ENCODE assay signal across 9 cellular contexts in genomic region chr17:81395600-81396277, GRCh38. TPM values are rescaled to one million over a fixed set of nuclear protein-coding genes. Genes with fewer than 3 reads are reported as not detected.
A peak's percentile ranks its signal among the peaks of the same experiment; 100 is the strongest.
DNase-seq lines count a peak whose midpoint lies in the region; ATAC-seq, FAIRE-seq and TF ChIP-seq lines count a peak whose summit lies in the region.
"Had no signal": no experiment of that assay in that cellular context is flagged by ENCODE, and none has a peak within 500 bp of the region (broad histone marks: within the 10 kb centered on the region; RNA-seq: fewer than 3 reads in every experiment).

No MANE protein-coding gene starts in this region.

- peaks cover 61% of the 10 kb centered on the region for H3K27me3 Mint-ChIP-seq in stimulated activated memory B cell treated with anti-CD40 and anti-IgM and Interleukin-4, amounts not matched to agents 10 μg/mL and 1 μg/mL and 100 μg/mL, for 72 hours

- H3K4me1 ChIP-seq in ACC112 (ENCODE audit: control insufficient read depth, insufficient read depth, low read length, unreplicated experiment) (peaks cover 17% of the 10 kb centered on the region), HUES64 (ENCODE audit: insufficient read depth, low read length) (peaks cover 32% of the 10 kb centered on the region), mucosa of rectum (ENCODE audit: control insufficient read depth in 2 of 2, insufficient read depth in 2 of 2, low read length in 2 of 2) (peaks cover 31 to 34% of the 10 kb centered on the region in 2 donors)

- ATAC-seq in stimulated activated memory B cell treated with anti-CD40 and anti-IgM and Interleukin-4, amounts not matched to agents 10 μg/mL and 1 μg/mL and 100 μg/mL, for 72 hours: no peak

- no peak for TF ChIP-seq CTCF in bronchial epithelial cell (IDR thresholded peaks at IDR 0.05; ENCODE audit: insufficient read depth, low read length, severe bottlenecking)

- no peaks in the 10 kb centered on the region for H3K9me3 Mint-ChIP-seq in stimulated activated memory B cell treated with anti-CD40 and anti-IgM and Interleukin-4, amounts not matched to agents 10 μg/mL and 1 μg/mL and 100 μg/mL, for 72 hours
- H3K9me3 Mint-ChIP-seq: activated naive CD8-positive, alpha-beta T cell treated with anti-CD3 and anti-CD28 coated beads, Interleukin-2, amount 10 ng/mL, durations not matched to agents 7 days and 5 days had no signal

- no peak overlapping the region for H3K27ac Mint-ChIP-seq in stimulated activated memory B cell treated with anti-CD40 and anti-IgM and Interleukin-4, amounts not matched to agents 10 μg/mL and 1 μg/mL and 100 μg/mL, for 72 hours

- FAIRE-seq in bronchial epithelial cell (lab: Jason Lieb, UNC): no peak

- DNase-seq in bronchial epithelial cell (ENCODE audit: low read depth): no peak
- DNase-seq in NK-92 (lab: John Stamatoyannopoulos, UW; ENCODE audit: unreplicated experiment): no peak
- DNase-seq in NCI-H446 treated with DMSO at 0.1 percent for 48 hours (lab: John Stamatoyannopoulos, UW): no peak
- no peak for DNase-seq in iPS-NIHi11 (ENCODE audit: low spot score)

- peaks cover 18% of the 10 kb centered on the region for H3K4me1 Mint-ChIP-seq in stimulated activated memory B cell treated with anti-CD40 and anti-IgM and Interleukin-4, amounts not matched to agents 10 μg/mL and 1 μg/mL and 100 μg/mL, for 72 hours

- peak overlapping the region; percentile 80 for H3K27ac ChIP-seq in ACC112 (ENCODE audit: low read depth, low read length)
- peak overlapping the region; percentile 99 for H3K27ac ChIP-seq in HUES64 (ENCODE audit: low read depth, low read length)
- peak overlapping the region; percentile 87 to 91 for H3K27ac ChIP-seq in mucosa of rectum (ENCODE audit: low read depth in 2 of 2, low read length in 2 of 2)

- peak overlapping the region; percentile 87 for H3K4me3 ChIP-seq in ACC112 (ENCODE audit: low read depth, low read length)
- peak overlapping the region; percentile 60 for H3K4me3 ChIP-seq in HUES64 (ENCODE audit: low read length)
- peak overlapping the region; percentile 62 for H3K4me3 ChIP-seq in bronchial epithelial cell (ENCODE audit: low read depth, low read length)
- peak overlapping the region; percentile 77 to 78 for H3K4me3 ChIP-seq in mucosa of rectum (ENCODE audit: low read length in 2 of 2)

- under 1% methylated on average over 42 of the region's 43 CpGs for WGBS in HUES64

- peaks cover 65% of the 10 kb centered on the region for H3K79me2 ChIP-seq in ACC112 (ENCODE audit: control insufficient read depth, insufficient read depth, low read length, unreplicated experiment)

- no peak overlapping the region for H3K4me3 Mint-ChIP-seq in stimulated activated memory B cell treated with anti-CD40 and anti-IgM and Interleukin-4, amounts not matched to agents 10 μg/mL and 1 μg/mL and 100 μg/mL, for 72 hours

- H3K27me3 ChIP-seq in ACC112 (ENCODE audit: insufficient read depth, low read length): no peaks in the 10 kb centered on the region
- peaks cover 63% of the 10 kb centered on the region for H3K27me3 ChIP-seq in HUES64 (ENCODE audit: insufficient read depth, low read length)
- H3K27me3 ChIP-seq in bronchial epithelial cell (ENCODE audit: control insufficient read depth, insufficient read depth, low read length): no peaks in the 10 kb centered on the region
- H3K27me3 ChIP-seq in mucosa of rectum (ENCODE audit: control insufficient read depth in 2 of 2, insufficient read depth in 2 of 2, low read length in 2 of 2): peaks cover 0 to 4% of the 10 kb centered on the region in 2 donors

- H3K36me3 ChIP-seq in ACC112 (ENCODE audit: insufficient read depth, low read length) (no peaks in the 10 kb centered on the region), HUES64 (ENCODE audit: insufficient read depth, low read length) (no peaks in the 10 kb centered on the region), bronchial epithelial cell (ENCODE audit: control insufficient read depth, insufficient read depth, low read length) (no peaks in the 10 kb centered on the region), mucosa of rectum (ENCODE audit: control insufficient read depth in 2 of 2, insufficient read depth in 2 of 2, low read length in 2 of 2) (no peaks in the 10 kb centered on the region)

- peak overlapping the region; percentile 23 for H2AFZ ChIP-seq in ACC112 (ENCODE audit: low read length, unreplicated experiment)

- no peaks in the 10 kb centered on the region for H3K36me3 Mint-ChIP-seq in stimulated activated memory B cell treated with anti-CD40 and anti-IgM and Interleukin-4, amounts not matched to agents 10 μg/mL and 1 μg/mL and 100 μg/mL, for 72 hours

- peak overlapping the region; percentile 93 for H3K9ac ChIP-seq in HUES64 (ENCODE audit: low read depth, low read length)
- H3K9ac ChIP-seq in mucosa of rectum (ENCODE audit: low read depth in 1 of 2, low read length in 2 of 2): peak overlapping the region; percentile 65 to 97

- H3K9me3 ChIP-seq in HUES64 (ENCODE audit: insufficient read depth, low read depth, low read length) (no peaks in the 10 kb centered on the region), mucosa of rectum (ENCODE audit: control insufficient read depth in 2 of 2, low read length in 2 of 2) (no peaks in the 10 kb centered on the region)

RNA-seq across cellular contexts. Expression of gene BAHCC1, which starts 0.5 kb away (rescaled TPM):
- polyA plus RNA-seq in HUES64 (2013, experiment 1 of 2): 7.8 TPM
- polyA plus RNA-seq in HUES64 (2013, experiment 2 of 2): 12.9 TPM
- total RNA-seq in bronchial epithelial cell: 0.79 and 1.8 TPM in 2 replicates
